In genomic region chr7:148813890-148814289, GRCh38 we compare ENCODE assay signal across 1 cellular context.
TF ChIP-seq lines count a peak whose summit lies in the region.

No MANE protein-coding gene starts in this region.

TF ChIP-seq in HEK293, 187 proteins besides CTCF, POLR2A, EP300 and RAD21 (continued from another document):
- no peak for TF ChIP-seq PRDM10 (tag by site-specific recombination; IDR thresholded peaks at IDR 0.05)
